1 cellular context compared by ENCODE assay signal in the genomic region with DNA sequence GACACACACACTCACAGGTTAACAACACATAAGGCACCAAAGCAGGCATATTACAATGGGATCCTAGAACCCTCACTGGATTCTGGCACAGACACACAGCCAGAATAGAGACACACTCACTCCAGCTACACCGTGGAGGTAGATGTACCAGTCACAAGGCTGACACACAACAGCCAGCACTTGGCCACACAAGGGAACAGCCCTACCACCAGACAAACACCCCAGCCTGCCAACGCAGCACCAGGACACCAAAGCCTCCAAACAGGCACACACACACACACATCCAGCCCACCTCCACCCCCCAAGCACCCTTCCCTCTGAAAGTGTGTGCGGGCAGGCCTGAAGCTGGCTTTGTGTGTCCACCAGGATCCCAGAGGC.
TF ChIP-seq lines count a peak whose summit lies in the region.

No MANE protein-coding gene starts in this region.

TF ChIP-seq in WTC11, 78 proteins besides CTCF, POLR2A, EP300 and RAD21 (continued from another document):
- TF ChIP-seq IRF2 (CRISPR knock-in tag; IDR thresholded peaks at IDR 0.05; ENCODE audit: borderline replicate concordance, low read depth), result no peak
